Comparison of ENCODE assay signal across 17 cellular contexts in genomic region chr1:244304156-244304555, GRCh38.
DNase-seq lines count a peak whose midpoint lies in the region; ATAC-seq lines count a peak whose summit lies in the region.
"Had no signal": no experiment of that assay in that cellular context is flagged by ENCODE, and none has a peak within 500 bp of the region (broad histone marks: within the 10 kb centered on the region; RNA-seq: fewer than 3 reads in every experiment).

No MANE protein-coding gene starts in this region.

- H3K23ac ChIP-seq in trophoblast cell (ENCODE audit: low read length), result no peak overlapping the region

- no peak overlapping the region for H2AFZ ChIP-seq in trophoblast cell (ENCODE audit: insufficient read depth, low read length, poor library complexity)

- H2BK5ac ChIP-seq in trophoblast cell (ENCODE audit: low read depth, low read length, poor library complexity), result no peak overlapping the region

- H3K9ac ChIP-seq in adipocyte (ENCODE audit: low read length) (no peak overlapping the region), trophoblast cell (ENCODE audit: low read length) (no peak overlapping the region)

- peak overlapping the region; percentile 7 for H3K18ac ChIP-seq in trophoblast cell (ENCODE audit: low read length)

- no peaks in the 10 kb centered on the region for H3K79me2 ChIP-seq in trophoblast cell (ENCODE audit: control insufficient read depth, insufficient read depth, low read length, poor library complexity)

- H4K8ac ChIP-seq in trophoblast cell (ENCODE audit: low read depth, low read length), result peak overlapping the region; percentile 39

- H3K9me3 ChIP-seq in adipocyte (ENCODE audit: control insufficient read depth, low read length), result no peaks in the 10 kb centered on the region
- peaks cover 2% of the 10 kb centered on the region for H3K9me3 ChIP-seq in trophoblast cell (ENCODE audit: insufficient read depth, low read depth, low read length)
- H3K9me3 ChIP-seq: right lobe of liver had no signal

- no peak overlapping the region for H2AK5ac ChIP-seq in trophoblast cell (ENCODE audit: low read length)

- H2BK120ac ChIP-seq in trophoblast cell (ENCODE audit: insufficient read depth, low read length, poor library complexity), result peak overlapping the region; percentile 49

- peak overlapping the region; percentile 47 for H3K14ac ChIP-seq in trophoblast cell (ENCODE audit: low read length)

- H3K4ac ChIP-seq in trophoblast cell (ENCODE audit: low read depth, low read length), result no peak overlapping the region

- H3K27me3 ChIP-seq in adipocyte (replicated peaks; ENCODE audit: control insufficient read depth, insufficient read depth, low read length) (no peaks in the 10 kb centered on the region), trophoblast cell (ENCODE audit: insufficient read depth, low read length) (no peaks in the 10 kb centered on the region)
- H3K27me3 ChIP-seq: right lobe of liver, SJSA1 had no signal

- H3K36me3 ChIP-seq in adipocyte (ENCODE audit: control insufficient read depth, insufficient read depth, low read length, severe bottlenecking) (no peaks in the 10 kb centered on the region), trophoblast cell (ENCODE audit: control insufficient read depth in 1 of 2, insufficient read depth in 2 of 2, low read length in 2 of 2) (no peaks in the 10 kb centered on the region)
- H3K36me3 ChIP-seq: right lobe of liver, SJSA1 had no signal

- H3K4me2 ChIP-seq in trophoblast cell (ENCODE audit: low read length), result no peak overlapping the region

- no peak overlapping the region for H3K4me3 ChIP-seq in adipocyte (ENCODE audit: low read length)
- no peak overlapping the region for H3K4me3 ChIP-seq in trophoblast cell (ENCODE audit: low read depth, low read length)
- H3K4me3 ChIP-seq: right lobe of liver, SJSA1 had no signal

- H4K12ac ChIP-seq in trophoblast cell (ENCODE audit: low read depth, low read length), result no peak overlapping the region

- no CpG with 5 or more reads among the region's 11 CpGs for WGBS in trophoblast cell (ENCODE audit: extremely low coverage, insufficient coverage, insufficient read length)

- H3K79me1 ChIP-seq in trophoblast cell (ENCODE audit: low read length), result peaks cover 9% of the 10 kb centered on the region

- ATAC-seq in GM21381 (IDR thresholded peaks at IDR 0.05; ENCODE audit: unreplicated experiment) (no peak), GM21515 (IDR thresholded peaks at IDR 0.05; ENCODE audit: unreplicated experiment) (no peak)
- ATAC-seq: activated CD4-positive, alpha-beta T cell treated with anti-CD3 and anti-CD28 coated beads for 36 hours; activated CD8-positive, alpha-beta memory T cell treated with anti-CD3 and anti-CD28 coated beads, Interleukin-2, amount 10 ng/mL, durations not matched to agents 7 days and 5 days; right lobe of liver had no signal

- peak overlapping the region; percentile 74 for H3K27ac ChIP-seq in trophoblast cell (ENCODE audit: low read depth, low read length)
- H3K27ac ChIP-seq: right lobe of liver, SJSA1 had no signal

- H4K91ac ChIP-seq in trophoblast cell (ENCODE audit: low read depth, low read length), result peak overlapping the region; percentile 75

- intact Hi-C loops in head of caudate nucleus (cut with DNase I), result no loop called here

- peak; percentile 41 for DNase-seq in EH (ENCODE audit: low read depth)
- peak; percentile 57 for DNase-seq in adipocyte (ENCODE audit: low read depth)
- peak; percentile 60 for DNase-seq in islet precursor cell
- peak; percentile 83 to 87 for DNase-seq in trophoblast cell
- no peak for DNase-seq in NAMALWA (ENCODE audit: low spot score)
- DNase-seq in head of caudate nucleus, result no peak
- DNase-seq: activated CD4-positive, alpha-beta T cell treated with anti-CD3 and anti-CD28 coated beads for 36 hours; activated CD8-positive, alpha-beta memory T cell treated with anti-CD3 and anti-CD28 coated beads, Interleukin-2, amount 10 ng/mL, durations not matched to agents 7 days and 5 days; activated effector memory CD4-positive, alpha-beta T cell treated with anti-CD3 and anti-CD28 coated beads, Interleukin-2, amount 50 U/mL, for 16 hours; cerebellar nuclear complex; NCI-H187; NCI-H446 treated with DMSO at 0.1 percent for 48 hours; nucleus accumbens; right lobe of liver had no signal

- H2BK12ac ChIP-seq in trophoblast cell (ENCODE audit: low read length), result no peak overlapping the region

- H3K4me1 ChIP-seq in adipocyte (ENCODE audit: control insufficient read depth, insufficient read depth, low read length), result peaks cover 2% of the 10 kb centered on the region
- H3K4me1 ChIP-seq in trophoblast cell (ENCODE audit: control insufficient read depth in 1 of 2, insufficient read depth in 2 of 2, low read length in 2 of 2), result peaks cover 12 to 13% of the 10 kb centered on the region in 2 experiments

Comparison
In these comparisons a context has a peak if more than half of its experiments do, and no peak if none do; other contexts are left out.
1. DNase-seq: peak in EH (single experiment), adipocyte (single experiment), islet precursor cell (single experiment) and trophoblast cell (2 of 2); none in NAMALWA (single experiment) and head of caudate nucleus (0 of 42).